Comparison of ENCODE assay signal across 10 cellular contexts in genomic region chr2:201150454-201151020, GRCh38. TPM values are rescaled to one million over a fixed set of nuclear protein-coding genes. Genes with fewer than 3 reads are reported as not detected.
DNase-seq lines count a peak whose midpoint lies in the region; ATAC-seq, FAIRE-seq and TF ChIP-seq lines count a peak whose summit lies in the region.
"Had no signal": no experiment of that assay in that cellular context is flagged by ENCODE, and none has a peak within 500 bp of the region (broad histone marks: within the 10 kb centered on the region; RNA-seq: fewer than 3 reads in every experiment).

No MANE protein-coding gene starts in this region.

- H2BK5ac ChIP-seq in mesenchymal stem cell (ENCODE audit: low read depth, low read length, poor library complexity, severe bottlenecking) = peak overlapping the region; percentile 77

- TF ChIP-seq POLR2A in heart left ventricle (IDR thresholded peaks at IDR 0.05) = no peak

- H2BK15ac ChIP-seq in mesenchymal stem cell (ENCODE audit: low read depth, poor library complexity, severe bottlenecking) = peak overlapping the region; percentile 34

- H3K36me3 Mint-ChIP-seq in astrocyte (ENCODE audit: low read depth, unreplicated experiment) = peaks cover 13% of the 10 kb centered on the region
- peaks cover 7% of the 10 kb centered on the region for H3K36me3 Mint-ChIP-seq in type B pancreatic cell

- intact Hi-C loops in heart left ventricle (cut with DNase I) = loop anchor here in 5 of 10 donors (2.0 to 10.0 kb wide), 4 partner anchors 33 to 78 kb away; partner anchors contain the start of genes CFLAR (in 2 of the 5), HYCC2 (in 1 of the 5) and NDUFB3 (in 1 of the 5)
- intact Hi-C loops in Right ventricle myocardium superior (cut with DNase I) = loop anchor here (10.0 kb wide), 1 partner anchor 76 kb away; the partner anchor contains the start of genes HYCC2 and NDUFB3

- H3K27me3 ChIP-seq in heart left ventricle (no peaks in the 10 kb centered on the region), astrocyte (ENCODE audit: insufficient read depth, low read length) (no peaks in the 10 kb centered on the region), mesenchymal stem cell (ENCODE audit: control insufficient read depth in 1 of 2, insufficient read depth in 1 of 2, low read length in 2 of 2) (no peaks in the 10 kb centered on the region)

- no peak overlapping the region for H4K8ac ChIP-seq in mesenchymal stem cell (ENCODE audit: low read length)

- H3K4me3 Mint-ChIP-seq in astrocyte (ENCODE audit: unreplicated experiment) (peak overlapping the region; percentile 63), type B pancreatic cell (no peak overlapping the region)

- H3K79me1 ChIP-seq in mesenchymal stem cell (replicated peaks; ENCODE audit: low read length, poor library complexity, severe bottlenecking) = peaks cover 13% of the 10 kb centered on the region

- H3K23ac ChIP-seq in mesenchymal stem cell (ENCODE audit: low read length in 2 of 2) = no peak overlapping the region

- H3K18ac ChIP-seq in mesenchymal stem cell (ENCODE audit: low read depth in 1 of 2, low read length in 2 of 2) = peak overlapping the region; percentile 26 to 57

- H4K20me1 ChIP-seq in astrocyte (ENCODE audit: insufficient read depth, low read length) = no peaks in the 10 kb centered on the region

- no peak overlapping the region for H2BK120ac ChIP-seq in mesenchymal stem cell (ENCODE audit: low read depth, low read length)

- TF ChIP-seq CTCF in heart left ventricle (IDR thresholded peaks at IDR 0.05) (no peak), astrocyte (IDR thresholded peaks at IDR 0.05; ENCODE audit: insufficient read depth, low read depth, low read length) (no peak), type B pancreatic cell (conservative IDR thresholded peaks at IDR 0.05) (no peak)

- H3K4me3 ChIP-seq in heart left ventricle (peak overlapping the region in 1 of 12 donors; percentile 13), astrocyte (ENCODE audit: insufficient read depth, low read depth, low read length) (peak overlapping the region; percentile 3), mesenchymal stem cell (ENCODE audit: insufficient read depth in 1 of 2, low read depth in 1 of 2, low read length in 2 of 2) (peak overlapping the region in 1 of 2 experiments; percentile 5)

- no peak for ATAC-seq in heart left ventricle
- no peak for ATAC-seq in Right ventricle myocardium superior (ENCODE audit: poor library complexity)
- no peak for ATAC-seq in HG03460 (IDR thresholded peaks at IDR 0.05; ENCODE audit: unreplicated experiment)

- peak overlapping the region; percentile 79 for H3K9ac ChIP-seq in astrocyte (ENCODE audit: low read length)
- H3K9ac ChIP-seq in mesenchymal stem cell (ENCODE audit: low read length) = peak overlapping the region; percentile 83

- H3K4ac ChIP-seq in mesenchymal stem cell (ENCODE audit: low read depth in 1 of 2, low read length in 2 of 2) = peak overlapping the region in 1 of 2 experiments; percentile 65

- H3K14ac ChIP-seq in mesenchymal stem cell (ENCODE audit: low read length in 2 of 2) = no peak overlapping the region

- H3K36me3 ChIP-seq in heart left ventricle (peaks cover 0 to 99% (median 93%) of the 10 kb centered on the region in 9 donors), astrocyte (ENCODE audit: insufficient read depth, low read length) (peaks cover 18% of the 10 kb centered on the region), mesenchymal stem cell (ENCODE audit: control insufficient read depth in 1 of 2, insufficient read depth in 2 of 2, low read depth in 1 of 2, low read length in 2 of 2) (peaks cover 16 to 57% of the 10 kb centered on the region in 2 experiments)

- H3K27ac Mint-ChIP-seq in astrocyte (ENCODE audit: unreplicated experiment) (peak overlapping the region; percentile 99), type B pancreatic cell (peak overlapping the region; percentile 88)

- 84 to 94% (median 89%) methylated on average over 3 of the region's 3 CpGs for WGBS in heart left ventricle, 4 donors
- 96% methylated on average over 2 of the region's 3 CpGs for WGBS in mesenchymal stem cell

- H2AFZ ChIP-seq in astrocyte (ENCODE audit: low read depth, low read length) (no peak overlapping the region), mesenchymal stem cell (ENCODE audit: low read depth, low read length) (no peak overlapping the region)

- H3K4me2 ChIP-seq in astrocyte (ENCODE audit: low read length) (peak overlapping the region; percentile 61), mesenchymal stem cell (ENCODE audit: low read length, poor library complexity, severe bottlenecking) (no peak overlapping the region)

- H3K27me3 Mint-ChIP-seq in astrocyte (ENCODE audit: low read depth, unreplicated experiment) = no peaks in the 10 kb centered on the region
- H3K27me3 Mint-ChIP-seq in type B pancreatic cell = no peaks in the 10 kb centered on the region

- H3K27ac ChIP-seq in heart left ventricle (peak overlapping the region; percentile 9 to 89 (median 74)), astrocyte (ENCODE audit: low read depth, low read length) (peak overlapping the region; percentile 98), mesenchymal stem cell (ENCODE audit: low read length, poor library complexity, severe bottlenecking) (peak overlapping the region; percentile 89)

- DNase-seq in heart left ventricle = no peak
- DNase-seq in Right ventricle myocardium superior = no peak
- DNase-seq in astrocyte (ENCODE audit: low read depth) = no peak
- DNase-seq in mesenchymal stem cell = no peak
- no peak for DNase-seq in type B pancreatic cell (ENCODE audit: extremely low spot score, unreplicated experiment)
- DNase-seq in effector CD8-positive, alpha-beta T cell (lab: John Stamatoyannopoulos, UW) = no peak
- no peak for DNase-seq in SW480 (ENCODE audit: low spot score)
- DNase-seq: NCI-H2029 treated with DMSO at 0.1 percent for 48 hours had no signal

- peaks cover 14% of the 10 kb centered on the region for H3K79me2 ChIP-seq in astrocyte (ENCODE audit: insufficient read depth, low read length)

- H3K4me1 Mint-ChIP-seq in astrocyte (ENCODE audit: low read depth, unreplicated experiment) (peaks cover 40% of the 10 kb centered on the region), type B pancreatic cell (ENCODE audit: unreplicated experiment) (peaks cover 17% of the 10 kb centered on the region)

- peak overlapping the region; percentile 84 for H2AK5ac ChIP-seq in mesenchymal stem cell (ENCODE audit: low read length, severe bottlenecking)

- peaks cover 5 to 79% (median 39%) of the 10 kb centered on the region in 12 donors for H3K4me1 ChIP-seq in heart left ventricle
- H3K4me1 ChIP-seq in astrocyte (ENCODE audit: insufficient read depth, low read length) = peaks cover 48% of the 10 kb centered on the region
- peaks cover 10% of the 10 kb centered on the region for H3K4me1 ChIP-seq in mesenchymal stem cell (ENCODE audit: control insufficient read depth, insufficient read depth, low read depth, low read length)

- FAIRE-seq in astrocyte (lab: Jason Lieb, UNC) = no peak
- FAIRE-seq: TTC549 had no signal

- H4K91ac ChIP-seq in mesenchymal stem cell (ENCODE audit: low read length) = no peak overlapping the region

- H3K9me3 Mint-ChIP-seq in astrocyte (ENCODE audit: unreplicated experiment) = no peaks in the 10 kb centered on the region
- H3K9me3 Mint-ChIP-seq in type B pancreatic cell = no peaks in the 10 kb centered on the region

- no peaks in the 10 kb centered on the region for H3K9me3 ChIP-seq in heart left ventricle
- no peaks in the 10 kb centered on the region for H3K9me3 ChIP-seq in astrocyte (ENCODE audit: insufficient read depth, low read depth, low read length)
- no peaks in the 10 kb centered on the region for H3K9me3 ChIP-seq in mesenchymal stem cell (ENCODE audit: control insufficient read depth, low read length)

- H2BK12ac ChIP-seq in mesenchymal stem cell (ENCODE audit: low read length in 2 of 2) = peak overlapping the region; percentile 0 to 79

RNA-seq across cellular contexts. Expression of gene CASP10, which starts 32.4 kb away (rescaled TPM):
- 10 to 100 TPM in 2 of 9 donors, 1 to 10 TPM in 7; 4.3 to 24.0 (median 5.8) TPM for total RNA-seq in heart left ventricle
- polyA plus RNA-seq in heart left ventricle = 1 to 10 TPM; 2.8 to 3.5 TPM
- total RNA-seq in Right ventricle myocardium superior = 5.4 TPM
- total RNA-seq in astrocyte = 0.43 and 1.2 TPM in 2 replicates
- polyA plus RNA-seq in mesenchymal stem cell (2013, experiment 1 of 2) = 0.47 TPM
- polyA plus RNA-seq in mesenchymal stem cell (2013, experiment 2 of 2) = 0.53 TPM
- 1.6 and 3.6 TPM in 2 replicates for total RNA-seq in type B pancreatic cell (ENCODE audit: low replicate concordance)

RNA-seq across cellular contexts. Expression of gene CFLAR, which starts 34.6 kb away (rescaled TPM):
- total RNA-seq in heart left ventricle (100 to 1,000 TPM; 130 to 279 (median 214) TPM), Right ventricle myocardium superior (251 TPM), astrocyte (34.9 and 47.5 TPM in 2 replicates), type B pancreatic cell (ENCODE audit: low replicate concordance) (26.5 and 58.5 TPM in 2 replicates)
- polyA plus RNA-seq in heart left ventricle = 100 to 1,000 TPM; 120 to 249 TPM
- 25.5 TPM for polyA plus RNA-seq in mesenchymal stem cell (2013, experiment 1 of 2)
- polyA plus RNA-seq in mesenchymal stem cell (2013, experiment 2 of 2) = 25.2 TPM
